17 cellular contexts compared by ENCODE assay signal in the genomic region with DNA sequence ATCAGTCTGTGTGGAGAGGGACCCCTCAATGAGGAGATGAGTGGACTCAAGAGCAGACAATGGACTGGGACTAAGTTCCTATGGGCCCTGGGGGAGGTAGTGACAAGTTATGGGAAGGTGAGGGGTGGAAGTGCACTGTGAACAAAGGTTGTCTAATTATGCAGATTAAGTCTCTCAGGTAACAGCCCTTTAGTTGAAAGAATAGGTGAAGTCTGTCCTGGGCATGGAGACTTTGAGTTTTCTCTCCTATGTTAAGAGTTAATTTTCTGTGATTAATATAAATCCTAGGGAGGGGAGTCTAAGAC.
DNase-seq lines count a peak whose midpoint lies in the region; ATAC-seq lines count a peak whose summit lies in the region.
"Had no signal": no experiment of that assay in that cellular context is flagged by ENCODE, and none has a peak within 500 bp of the region (broad histone marks: within the 10 kb centered on the region; RNA-seq: fewer than 3 reads in every experiment).

No MANE protein-coding gene starts in this region.

- H3K4me1 Mint-ChIP-seq in activated T-cell treated with anti-CD3 and anti-CD28 coated beads, Interleukin-2, amount 50 U/mL, for 24 hours (ENCODE audit: low read depth): peaks cover 53% of the 10 kb centered on the region
- H3K4me1 Mint-ChIP-seq in activated naive CD8-positive, alpha-beta T cell treated with anti-CD3 and anti-CD28 coated beads, Interleukin-2, amount 50 U/mL, for 24 hours: peaks cover 41% of the 10 kb centered on the region
- H3K4me1 Mint-ChIP-seq in stimulated activated memory B cell treated with anti-CD40 and anti-IgM and Interleukin-4, amounts not matched to agents 10 μg/mL and 1 μg/mL and 100 μg/mL, for 72 hours: peaks cover 30% of the 10 kb centered on the region
- H3K4me1 Mint-ChIP-seq: neural crest cell had no signal

- ATAC-seq in HG03280 (IDR thresholded peaks at IDR 0.05; ENCODE audit: unreplicated experiment): peak; percentile 23
- no peak for ATAC-seq in activated naive CD8-positive, alpha-beta T cell treated with anti-CD3 and anti-CD28 coated beads, Interleukin-2, amount 50 U/mL, for 24 hours
- no peak for ATAC-seq in stimulated activated memory B cell treated with anti-CD40 and anti-IgM and Interleukin-4, amounts not matched to agents 10 μg/mL and 1 μg/mL and 100 μg/mL, for 72 hours
- no peak for ATAC-seq in GM21717 (IDR thresholded peaks at IDR 0.05; ENCODE audit: unreplicated experiment)
- no peak for ATAC-seq in GM18870 (IDR thresholded peaks at IDR 0.05; ENCODE audit: unreplicated experiment)
- ATAC-seq: A549, left cardiac atrium had no signal

- no peak for DNase-seq in activated T-cell treated with anti-CD3 and anti-CD28 coated beads, Interleukin-2, amount 50 U/mL, for 24 hours
- no peak for DNase-seq in activated T-cell treated with anti-CD3 and anti-CD28 coated beads for 4 hours
- DNase-seq in activated naive CD8-positive, alpha-beta T cell treated with anti-CD3 and anti-CD28 coated beads, Interleukin-2, amount 50 U/mL, for 24 hours: no peak
- no peak for DNase-seq in activated CD4-positive, alpha-beta T cell treated with anti-CD3 and anti-CD28 coated beads for 1 hour
- DNase-seq: activated CD4-positive, alpha-beta memory T cell treated with anti-CD3 and anti-CD28 coated beads, Interleukin-2, amount 10 ng/mL, durations not matched to agents 7 days and 5 days; amygdala; caudate nucleus; effector CD4-positive, alpha-beta T cell; left cardiac atrium; NCI-H1436; OCI-M1 had no signal

- no peaks in the 10 kb centered on the region for H3K9me3 Mint-ChIP-seq in activated T-cell treated with anti-CD3 and anti-CD28 coated beads, Interleukin-2, amount 50 U/mL, for 24 hours
- H3K9me3 Mint-ChIP-seq in activated naive CD8-positive, alpha-beta T cell treated with anti-CD3 and anti-CD28 coated beads, Interleukin-2, amount 50 U/mL, for 24 hours: peaks cover 4% of the 10 kb centered on the region
- no peaks in the 10 kb centered on the region for H3K9me3 Mint-ChIP-seq in stimulated activated memory B cell treated with anti-CD40 and anti-IgM and Interleukin-4, amounts not matched to agents 10 μg/mL and 1 μg/mL and 100 μg/mL, for 72 hours

- no peaks in the 10 kb centered on the region for H3K27me3 Mint-ChIP-seq in activated T-cell treated with anti-CD3 and anti-CD28 coated beads, Interleukin-2, amount 50 U/mL, for 24 hours
- H3K27me3 Mint-ChIP-seq in activated naive CD8-positive, alpha-beta T cell treated with anti-CD3 and anti-CD28 coated beads, Interleukin-2, amount 50 U/mL, for 24 hours: no peaks in the 10 kb centered on the region
- H3K27me3 Mint-ChIP-seq in stimulated activated memory B cell treated with anti-CD40 and anti-IgM and Interleukin-4, amounts not matched to agents 10 μg/mL and 1 μg/mL and 100 μg/mL, for 72 hours: no peaks in the 10 kb centered on the region
- H3K27me3 Mint-ChIP-seq: activated CD4-positive, alpha-beta memory T cell treated with anti-CD3 and anti-CD28 coated beads, Interleukin-2, amount 10 ng/mL, durations not matched to agents 7 days and 5 days had no signal

- H3K4me3 Mint-ChIP-seq in activated T-cell treated with anti-CD3 and anti-CD28 coated beads, Interleukin-2, amount 50 U/mL, for 24 hours: no peak overlapping the region
- no peak overlapping the region for H3K4me3 Mint-ChIP-seq in activated naive CD8-positive, alpha-beta T cell treated with anti-CD3 and anti-CD28 coated beads, Interleukin-2, amount 50 U/mL, for 24 hours
- peak overlapping the region; percentile 55 for H3K4me3 Mint-ChIP-seq in stimulated activated memory B cell treated with anti-CD40 and anti-IgM and Interleukin-4, amounts not matched to agents 10 μg/mL and 1 μg/mL and 100 μg/mL, for 72 hours
- H3K4me3 Mint-ChIP-seq: activated CD4-positive, alpha-beta memory T cell treated with anti-CD3 and anti-CD28 coated beads, Interleukin-2, amount 10 ng/mL, durations not matched to agents 7 days and 5 days; neural crest cell had no signal

- H3K36me3 Mint-ChIP-seq in activated T-cell treated with anti-CD3 and anti-CD28 coated beads, Interleukin-2, amount 50 U/mL, for 24 hours (ENCODE audit: low read depth): peaks cover 68% of the 10 kb centered on the region
- peaks cover 21% of the 10 kb centered on the region for H3K36me3 Mint-ChIP-seq in activated naive CD8-positive, alpha-beta T cell treated with anti-CD3 and anti-CD28 coated beads, Interleukin-2, amount 50 U/mL, for 24 hours (ENCODE audit: low read depth)
- peaks cover 20% of the 10 kb centered on the region for H3K36me3 Mint-ChIP-seq in stimulated activated memory B cell treated with anti-CD40 and anti-IgM and Interleukin-4, amounts not matched to agents 10 μg/mL and 1 μg/mL and 100 μg/mL, for 72 hours

- H3K27ac Mint-ChIP-seq in activated T-cell treated with anti-CD3 and anti-CD28 coated beads, Interleukin-2, amount 50 U/mL, for 24 hours: peak overlapping the region; percentile 55
- H3K27ac Mint-ChIP-seq in activated naive CD8-positive, alpha-beta T cell treated with anti-CD3 and anti-CD28 coated beads, Interleukin-2, amount 50 U/mL, for 24 hours: peak overlapping the region; percentile 62
- peak overlapping the region; percentile 81 for H3K27ac Mint-ChIP-seq in stimulated activated memory B cell treated with anti-CD40 and anti-IgM and Interleukin-4, amounts not matched to agents 10 μg/mL and 1 μg/mL and 100 μg/mL, for 72 hours
- H3K27ac Mint-ChIP-seq: activated CD4-positive, alpha-beta memory T cell treated with anti-CD3 and anti-CD28 coated beads, Interleukin-2, amount 10 ng/mL, durations not matched to agents 7 days and 5 days had no signal
